ENCODE assay signal across 2 cellular contexts in genomic region chr1:3771108-3772026, GRCh38.
TF ChIP-seq lines count a peak whose summit lies in the region.

No MANE protein-coding gene starts in this region.

TF ChIP-seq in K562, 482 proteins besides CTCF, POLR2A, EP300 and RAD21 (continued from another document and continues in another):
- TF ChIP-seq, protein P1, sequence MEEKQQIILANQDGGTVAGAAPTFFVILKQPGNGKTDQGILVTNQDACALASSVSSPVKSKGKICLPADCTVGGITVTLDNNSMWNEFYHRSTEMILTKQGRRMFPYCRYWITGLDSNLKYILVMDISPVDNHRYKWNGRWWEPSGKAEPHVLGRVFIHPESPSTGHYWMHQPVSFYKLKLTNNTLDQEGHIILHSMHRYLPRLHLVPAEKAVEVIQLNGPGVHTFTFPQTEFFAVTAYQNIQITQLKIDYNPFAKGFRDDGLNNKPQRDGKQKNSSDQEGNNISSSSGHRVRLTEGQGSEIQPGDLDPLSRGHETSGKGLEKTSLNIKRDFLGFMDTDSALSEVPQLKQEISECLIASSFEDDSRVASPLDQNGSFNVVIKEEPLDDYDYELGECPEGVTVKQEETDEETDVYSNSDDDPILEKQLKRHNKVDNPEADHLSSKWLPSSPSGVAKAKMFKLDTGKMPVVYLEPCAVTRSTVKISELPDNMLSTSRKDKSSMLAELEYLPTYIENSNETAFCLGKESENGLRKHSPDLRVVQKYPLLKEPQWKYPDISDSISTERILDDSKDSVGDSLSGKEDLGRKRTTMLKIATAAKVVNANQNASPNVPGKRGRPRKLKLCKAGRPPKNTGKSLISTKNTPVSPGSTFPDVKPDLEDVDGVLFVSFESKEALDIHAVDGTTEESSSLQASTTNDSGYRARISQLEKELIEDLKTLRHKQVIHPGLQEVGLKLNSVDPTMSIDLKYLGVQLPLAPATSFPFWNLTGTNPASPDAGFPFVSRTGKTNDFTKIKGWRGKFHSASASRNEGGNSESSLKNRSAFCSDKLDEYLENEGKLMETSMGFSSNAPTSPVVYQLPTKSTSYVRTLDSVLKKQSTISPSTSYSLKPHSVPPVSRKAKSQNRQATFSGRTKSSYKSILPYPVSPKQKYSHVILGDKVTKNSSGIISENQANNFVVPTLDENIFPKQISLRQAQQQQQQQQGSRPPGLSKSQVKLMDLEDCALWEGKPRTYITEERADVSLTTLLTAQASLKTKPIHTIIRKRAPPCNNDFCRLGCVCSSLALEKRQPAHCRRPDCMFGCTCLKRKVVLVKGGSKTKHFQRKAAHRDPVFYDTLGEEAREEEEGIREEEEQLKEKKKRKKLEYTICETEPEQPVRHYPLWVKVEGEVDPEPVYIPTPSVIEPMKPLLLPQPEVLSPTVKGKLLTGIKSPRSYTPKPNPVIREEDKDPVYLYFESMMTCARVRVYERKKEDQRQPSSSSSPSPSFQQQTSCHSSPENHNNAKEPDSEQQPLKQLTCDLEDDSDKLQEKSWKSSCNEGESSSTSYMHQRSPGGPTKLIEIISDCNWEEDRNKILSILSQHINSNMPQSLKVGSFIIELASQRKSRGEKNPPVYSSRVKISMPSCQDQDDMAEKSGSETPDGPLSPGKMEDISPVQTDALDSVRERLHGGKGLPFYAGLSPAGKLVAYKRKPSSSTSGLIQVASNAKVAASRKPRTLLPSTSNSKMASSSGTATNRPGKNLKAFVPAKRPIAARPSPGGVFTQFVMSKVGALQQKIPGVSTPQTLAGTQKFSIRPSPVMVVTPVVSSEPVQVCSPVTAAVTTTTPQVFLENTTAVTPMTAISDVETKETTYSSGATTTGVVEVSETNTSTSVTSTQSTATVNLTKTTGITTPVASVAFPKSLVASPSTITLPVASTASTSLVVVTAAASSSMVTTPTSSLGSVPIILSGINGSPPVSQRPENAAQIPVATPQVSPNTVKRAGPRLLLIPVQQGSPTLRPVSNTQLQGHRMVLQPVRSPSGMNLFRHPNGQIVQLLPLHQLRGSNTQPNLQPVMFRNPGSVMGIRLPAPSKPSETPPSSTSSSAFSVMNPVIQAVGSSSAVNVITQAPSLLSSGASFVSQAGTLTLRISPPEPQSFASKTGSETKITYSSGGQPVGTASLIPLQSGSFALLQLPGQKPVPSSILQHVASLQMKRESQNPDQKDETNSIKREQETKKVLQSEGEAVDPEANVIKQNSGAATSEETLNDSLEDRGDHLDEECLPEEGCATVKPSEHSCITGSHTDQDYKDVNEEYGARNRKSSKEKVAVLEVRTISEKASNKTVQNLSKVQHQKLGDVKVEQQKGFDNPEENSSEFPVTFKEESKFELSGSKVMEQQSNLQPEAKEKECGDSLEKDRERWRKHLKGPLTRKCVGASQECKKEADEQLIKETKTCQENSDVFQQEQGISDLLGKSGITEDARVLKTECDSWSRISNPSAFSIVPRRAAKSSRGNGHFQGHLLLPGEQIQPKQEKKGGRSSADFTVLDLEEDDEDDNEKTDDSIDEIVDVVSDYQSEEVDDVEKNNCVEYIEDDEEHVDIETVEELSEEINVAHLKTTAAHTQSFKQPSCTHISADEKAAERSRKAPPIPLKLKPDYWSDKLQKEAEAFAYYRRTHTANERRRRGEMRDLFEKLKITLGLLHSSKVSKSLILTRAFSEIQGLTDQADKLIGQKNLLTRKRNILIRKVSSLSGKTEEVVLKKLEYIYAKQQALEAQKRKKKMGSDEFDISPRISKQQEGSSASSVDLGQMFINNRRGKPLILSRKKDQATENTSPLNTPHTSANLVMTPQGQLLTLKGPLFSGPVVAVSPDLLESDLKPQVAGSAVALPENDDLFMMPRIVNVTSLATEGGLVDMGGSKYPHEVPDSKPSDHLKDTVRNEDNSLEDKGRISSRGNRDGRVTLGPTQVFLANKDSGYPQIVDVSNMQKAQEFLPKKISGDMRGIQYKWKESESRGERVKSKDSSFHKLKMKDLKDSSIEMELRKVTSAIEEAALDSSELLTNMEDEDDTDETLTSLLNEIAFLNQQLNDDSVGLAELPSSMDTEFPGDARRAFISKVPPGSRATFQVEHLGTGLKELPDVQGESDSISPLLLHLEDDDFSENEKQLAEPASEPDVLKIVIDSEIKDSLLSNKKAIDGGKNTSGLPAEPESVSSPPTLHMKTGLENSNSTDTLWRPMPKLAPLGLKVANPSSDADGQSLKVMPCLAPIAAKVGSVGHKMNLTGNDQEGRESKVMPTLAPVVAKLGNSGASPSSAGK (IDR thresholded peaks at IDR 0.05): no peak
- TF ChIP-seq KLF1 (tag; IDR thresholded peaks at IDR 0.05): no peak
- no peak for TF ChIP-seq ZNF589 (CRISPR knock-in tag; IDR thresholded peaks at IDR 0.05; ENCODE audit: low read depth)
- no peak for TF ChIP-seq CSDE1 (IDR thresholded peaks at IDR 0.05)
- no peak for TF ChIP-seq ZNF217 (CRISPR knock-in tag; IDR thresholded peaks at IDR 0.05)
- no peak for TF ChIP-seq SFPQ (IDR thresholded peaks at IDR 0.05; ENCODE audit: low read depth, low read length)
- no peak for TF ChIP-seq FOSL1 (tag; conservative IDR thresholded peaks at IDR 0.05)
- no peak for TF ChIP-seq MTA2 (IDR thresholded peaks at IDR 0.05; ENCODE audit: low read depth)
- no peak for TF ChIP-seq E2F4 (CRISPR knock-in tag; IDR thresholded peaks at IDR 0.05; ENCODE audit: low read depth)

TF ChIP-seq in HepG2, 621 proteins besides CTCF, POLR2A, EP300 and RAD21 (continued from another document and continues in another):
- no peak; the same call in 1 of the 2 replicates for TF ChIP-seq ZNF362 (CRISPR knock-in tag; IDR thresholded peaks at IDR 0.05; ENCODE audit: borderline replicate concordance)
- no peak for TF ChIP-seq ZNF224 (CRISPR knock-in tag; IDR thresholded peaks at IDR 0.05)
- TF ChIP-seq KLF11 (CRISPR knock-in tag; IDR thresholded peaks at IDR 0.05): 0 out of 2 replicates have a peak, but pooled peaks have one; percentile 24
- no peak for TF ChIP-seq ZNF678 (CRISPR knock-in tag; IDR thresholded peaks at IDR 0.05)
- TF ChIP-seq MLX (CRISPR knock-in tag; IDR thresholded peaks at IDR 0.05): no peak
- no peak for TF ChIP-seq BCL6 (CRISPR knock-in tag; IDR thresholded peaks at IDR 0.05)
- no peak for TF ChIP-seq ZNF101 (CRISPR knock-in tag; IDR thresholded peaks at IDR 0.05; ENCODE audit: borderline replicate concordance, low read depth)
- no peak for TF ChIP-seq ZNF503 (CRISPR knock-in tag; IDR thresholded peaks at IDR 0.05)
- TF ChIP-seq PHF21A (CRISPR knock-in tag; IDR thresholded peaks at IDR 0.05): peak; percentile 39; the same call in 1 of the 2 replicates
- TF ChIP-seq ISL2 (CRISPR knock-in tag; IDR thresholded peaks at IDR 0.05): peak; percentile 18; the same call in 1 of the 2 replicates
- no peak for TF ChIP-seq HNF1A (IDR thresholded peaks at IDR 0.05; ENCODE audit: low read depth)
- TF ChIP-seq HNF1A (CRISPR knock-in tag; IDR thresholded peaks at IDR 0.05; ENCODE audit: borderline replicate concordance): no peak
- TF ChIP-seq ZNF879 (CRISPR knock-in tag; IDR thresholded peaks at IDR 0.05): no peak
- TF ChIP-seq, protein P2, sequence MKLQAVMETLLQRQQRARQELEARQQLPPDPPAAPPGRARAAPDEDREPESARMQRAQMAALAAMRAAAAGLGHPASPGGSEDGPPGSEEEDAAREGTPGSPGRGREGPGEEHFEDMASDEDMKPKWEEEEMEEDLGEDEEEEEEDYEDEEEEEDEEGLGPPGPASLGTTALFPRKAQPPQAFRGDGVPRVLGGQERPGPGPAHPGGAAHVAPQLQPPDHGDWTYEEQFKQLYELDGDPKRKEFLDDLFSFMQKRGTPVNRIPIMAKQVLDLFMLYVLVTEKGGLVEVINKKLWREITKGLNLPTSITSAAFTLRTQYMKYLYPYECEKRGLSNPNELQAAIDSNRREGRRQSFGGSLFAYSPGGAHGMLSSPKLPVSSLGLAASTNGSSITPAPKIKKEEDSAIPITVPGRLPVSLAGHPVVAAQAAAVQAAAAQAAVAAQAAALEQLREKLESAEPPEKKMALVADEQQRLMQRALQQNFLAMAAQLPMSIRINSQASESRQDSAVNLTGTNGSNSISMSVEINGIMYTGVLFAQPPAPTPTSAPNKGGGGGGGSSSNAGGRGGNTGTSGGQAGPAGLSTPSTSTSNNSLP (IDR thresholded peaks at IDR 0.05; ENCODE audit: low read depth, low read length): no peak
- no peak for TF ChIP-seq HDAC2 (CRISPR knock-in tag; IDR thresholded peaks at IDR 0.05)
- no peak for TF ChIP-seq ERF (CRISPR knock-in tag; IDR thresholded peaks at IDR 0.05)
- TF ChIP-seq DMAP1 (CRISPR knock-in tag; IDR thresholded peaks at IDR 0.05): peak; percentile 82; the same call in 1 of the 2 replicates
- TF ChIP-seq, protein P3, sequence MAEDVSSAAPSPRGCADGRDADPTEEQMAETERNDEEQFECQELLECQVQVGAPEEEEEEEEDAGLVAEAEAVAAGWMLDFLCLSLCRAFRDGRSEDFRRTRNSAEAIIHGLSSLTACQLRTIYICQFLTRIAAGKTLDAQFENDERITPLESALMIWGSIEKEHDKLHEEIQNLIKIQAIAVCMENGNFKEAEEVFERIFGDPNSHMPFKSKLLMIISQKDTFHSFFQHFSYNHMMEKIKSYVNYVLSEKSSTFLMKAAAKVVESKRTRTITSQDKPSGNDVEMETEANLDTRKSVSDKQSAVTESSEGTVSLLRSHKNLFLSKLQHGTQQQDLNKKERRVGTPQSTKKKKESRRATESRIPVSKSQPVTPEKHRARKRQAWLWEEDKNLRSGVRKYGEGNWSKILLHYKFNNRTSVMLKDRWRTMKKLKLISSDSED (CRISPR knock-in tag; IDR thresholded peaks at IDR 0.05): no peak
- no peak for TF ChIP-seq PTBP1 (IDR thresholded peaks at IDR 0.05; ENCODE audit: low read depth, low read length, poor library complexity, severe bottlenecking)
- TF ChIP-seq NFYB (CRISPR knock-in tag; IDR thresholded peaks at IDR 0.05): no peak
- no peak for TF ChIP-seq SCMH1 (CRISPR knock-in tag; IDR thresholded peaks at IDR 0.05; ENCODE audit: borderline replicate concordance)
- TF ChIP-seq ZNF292 (CRISPR knock-in tag; IDR thresholded peaks at IDR 0.05; ENCODE audit: borderline replicate concordance, low read depth): no peak
- peak; percentile 27 for TF ChIP-seq HNRNPLL (IDR thresholded peaks at IDR 0.05; ENCODE audit: low read depth, low read length, poor library complexity, severe bottlenecking)
- no peak for TF ChIP-seq XBP1 (CRISPR knock-in tag; IDR thresholded peaks at IDR 0.05)
- TF ChIP-seq ARNT (IDR thresholded peaks at IDR 0.05): no peak
- TF ChIP-seq ZNF563 (CRISPR knock-in tag; IDR thresholded peaks at IDR 0.05): no peak
- no peak for TF ChIP-seq BHLHE40 (IDR thresholded peaks at IDR 0.05; ENCODE audit: low read length)
- TF ChIP-seq RCOR2 (CRISPR knock-in tag; IDR thresholded peaks at IDR 0.05): no peak
- no peak for TF ChIP-seq CAMTA2 (CRISPR knock-in tag; IDR thresholded peaks at IDR 0.05; ENCODE audit: borderline replicate concordance)
- no peak for TF ChIP-seq ZNF251 (CRISPR knock-in tag; IDR thresholded peaks at IDR 0.05)
